Comparison of ENCODE assay signal across 10 cellular contexts in genomic region chr20:63835031-63835858, GRCh38. TPM values are rescaled to one million over a fixed set of nuclear protein-coding genes. Genes with fewer than 3 reads are reported as not detected.
DNase-seq lines count a peak whose midpoint lies in the region; ATAC-seq, FAIRE-seq and TF ChIP-seq lines count a peak whose summit lies in the region.
"Had no signal": no experiment of that assay in that cellular context is flagged by ENCODE, and none has a peak within 500 bp of the region (broad histone marks: within the 10 kb centered on the region; RNA-seq: fewer than 3 reads in every experiment).

No MANE protein-coding gene starts in this region.

- H3K4me3 ChIP-seq in endodermal cell (ENCODE audit: low read length) (no peak overlapping the region), lower lobe of right lung (no peak overlapping the region)

- FAIRE-seq in RCC 7860 (lab: Jason Lieb, UNC), result peak; percentile 86

- WGBS in endodermal cell (ENCODE audit: insufficient coverage in 1 of 2, insufficient read length in 1 of 2), 2 experiments, result 67 to 72% methylated on average over 8 to 21 of the region's 21 CpGs

- H3K27me3 ChIP-seq in endodermal cell (ENCODE audit: control insufficient read depth, insufficient read depth, low read length, poor library complexity, severe bottlenecking) (peaks cover 9% of the 10 kb centered on the region), lower lobe of right lung (ENCODE audit: low read depth) (no peaks in the 10 kb centered on the region)

- H3K27ac Mint-ChIP-seq in stimulated activated naive CD8-positive, alpha-beta T cell treated with anti-CD3 and anti-CD28 coated beads, Interleukin-15, amount 100 ng/mL, for 72 hours, result no peak overlapping the region
- peak overlapping the region; percentile 74 for H3K27ac Mint-ChIP-seq in endodermal cell
- H3K27ac Mint-ChIP-seq: CD4-positive, CD25-positive, alpha-beta regulatory T cell; stimulated activated naive CD8-positive, alpha-beta T cell treated with anti-CD3 and anti-CD28 coated beads, Interleukin-15, Interleukin-2, amounts not matched to agents 100 ng/mL and 50 ng/mL, for 24 hours had no signal

- H3K4me1 ChIP-seq in endodermal cell (ENCODE audit: control insufficient read depth, insufficient read depth, low read length) (no peaks in the 10 kb centered on the region), lower lobe of right lung (peaks cover 31% of the 10 kb centered on the region)

- H3K36me3 Mint-ChIP-seq in endodermal cell (ENCODE audit: low read depth), result no peaks in the 10 kb centered on the region
- H3K36me3 Mint-ChIP-seq: CD4-positive, CD25-positive, alpha-beta regulatory T cell had no signal

- H3K4me3 Mint-ChIP-seq in stimulated activated naive CD8-positive, alpha-beta T cell treated with anti-CD3 and anti-CD28 coated beads, Interleukin-15, amount 100 ng/mL, for 72 hours, result no peak overlapping the region
- H3K4me3 Mint-ChIP-seq in endodermal cell, result no peak overlapping the region
- H3K4me3 Mint-ChIP-seq: CD4-positive, CD25-positive, alpha-beta regulatory T cell; stimulated activated naive CD8-positive, alpha-beta T cell treated with anti-CD3 and anti-CD28 coated beads, Interleukin-15, Interleukin-2, amounts not matched to agents 100 ng/mL and 50 ng/mL, for 24 hours had no signal

- no peak overlapping the region for H3K9ac ChIP-seq in endodermal cell (ENCODE audit: extremely low read depth, low read length, poor library complexity, severe bottlenecking)

- H3K4me1 Mint-ChIP-seq in stimulated activated naive CD8-positive, alpha-beta T cell treated with anti-CD3 and anti-CD28 coated beads, Interleukin-15, amount 100 ng/mL, for 72 hours, result peaks cover 13% of the 10 kb centered on the region
- peaks cover 6% of the 10 kb centered on the region for H3K4me1 Mint-ChIP-seq in endodermal cell

- H3K9me3 ChIP-seq in endodermal cell (ENCODE audit: control insufficient read depth, low read length), result no peaks in the 10 kb centered on the region
- H3K9me3 ChIP-seq in lower lobe of right lung, result no peaks in the 10 kb centered on the region

- peaks cover 52% of the 10 kb centered on the region for H3K27me3 Mint-ChIP-seq in stimulated activated naive CD8-positive, alpha-beta T cell treated with anti-CD3 and anti-CD28 coated beads, Interleukin-15, amount 100 ng/mL, for 72 hours
- peaks cover 18% of the 10 kb centered on the region for H3K27me3 Mint-ChIP-seq in endodermal cell (ENCODE audit: insufficient read depth)

- intact Hi-C loops in lower lobe of right lung (cut with DNase I), result no loop called here

- TF ChIP-seq CTCF in endodermal cell (conservative IDR thresholded peaks at IDR 0.05) (no peak), lower lobe of right lung (IDR thresholded peaks at IDR 0.05) (no peak)

- H3K27ac ChIP-seq in endodermal cell (ENCODE audit: low read depth, low read length) (no peak overlapping the region), lower lobe of right lung (peak overlapping the region; percentile 46)

- peak; percentile 18 for ATAC-seq in stimulated activated naive CD8-positive, alpha-beta T cell treated with anti-CD3 and anti-CD28 coated beads, Interleukin-15, amount 100 ng/mL, for 72 hours
- ATAC-seq in stimulated activated naive CD8-positive, alpha-beta T cell treated with anti-CD3 and anti-CD28 coated beads, Interleukin-15, Interleukin-2, amounts not matched to agents 100 U/mL and 50 U/mL, for 24 hours, result no peak
- ATAC-seq in lower lobe of right lung, result peak; percentile 84 to 86
- no peak for ATAC-seq in HG03565 (IDR thresholded peaks at IDR 0.05; ENCODE audit: unreplicated experiment)
- no peak for ATAC-seq in GM21576 (IDR thresholded peaks at IDR 0.05; ENCODE audit: unreplicated experiment)

- H3K9me3 Mint-ChIP-seq in stimulated activated naive CD8-positive, alpha-beta T cell treated with anti-CD3 and anti-CD28 coated beads, Interleukin-15, amount 100 ng/mL, for 72 hours, result no peaks in the 10 kb centered on the region
- no peaks in the 10 kb centered on the region for H3K9me3 Mint-ChIP-seq in endodermal cell
- H3K9me3 Mint-ChIP-seq: CD4-positive, CD25-positive, alpha-beta regulatory T cell; stimulated activated naive CD8-positive, alpha-beta T cell treated with anti-CD3 and anti-CD28 coated beads, Interleukin-15, Interleukin-2, amounts not matched to agents 100 ng/mL and 50 ng/mL, for 24 hours had no signal

- no peak for DNase-seq in stimulated activated naive CD8-positive, alpha-beta T cell treated with anti-CD3 and anti-CD28 coated beads, Interleukin-15, amount 100 ng/mL, for 72 hours
- DNase-seq in stimulated activated naive CD8-positive, alpha-beta T cell treated with anti-CD3 and anti-CD28 coated beads, Interleukin-15, Interleukin-2, amounts not matched to agents 100 U/mL and 50 U/mL, for 24 hours, result no peak
- DNase-seq in RCC 7860 (ENCODE audit: low spot score) (peak; percentile 97), endodermal cell (peak; percentile 98), lower lobe of right lung (peak; percentile 87), superior temporal gyrus (ENCODE audit: extremely low spot score) (no peak)
- DNase-seq: CD4-positive, CD25-positive, alpha-beta regulatory T cell had no signal

- H3K36me3 ChIP-seq in endodermal cell (ENCODE audit: control insufficient read depth, insufficient read depth, low read length) (no peaks in the 10 kb centered on the region), lower lobe of right lung (no peaks in the 10 kb centered on the region)

RNA-seq across cellular contexts. Expression of gene ZBTB46, which starts 4.2 kb away (rescaled TPM):
- total RNA-seq in endodermal cell (10 to 100 TPM; 24.9 to 25.9 TPM), lower lobe of right lung (9.9 TPM)
- polyA plus RNA-seq in endodermal cell (2013, experiment 1 of 2), result 8.4 TPM
- polyA plus RNA-seq in endodermal cell (2013, experiment 2 of 2), result 7.5 TPM

RNA-seq across cellular contexts. Expression of gene ABHD16B, which starts 26.1 kb away (rescaled TPM):
- not detected for total RNA-seq in endodermal cell
- not detected for polyA plus RNA-seq in endodermal cell (2013, experiment 1 of 2)
- not detected for polyA plus RNA-seq in endodermal cell (2013, experiment 2 of 2)
- total RNA-seq in lower lobe of right lung, result not detected
- total RNA-seq: CD4-positive, CD25-positive, alpha-beta regulatory T cell had no signal

RNA-seq across cellular contexts. Expression of gene TPD52L2, which starts 29.8 kb away (rescaled TPM):
- 10 to 100 TPM; 68.3 to 85.2 TPM for total RNA-seq in endodermal cell
- 68.0 TPM for polyA plus RNA-seq in endodermal cell (2013, experiment 1 of 2)
- polyA plus RNA-seq in endodermal cell (2013, experiment 2 of 2), result 64.1 TPM
- 76.9 TPM for total RNA-seq in lower lobe of right lung

RNA-seq across cellular contexts. Expression of gene DNAJC5, which starts 59.7 kb away (rescaled TPM):
- 10 to 100 TPM; 25.8 to 26.8 TPM for total RNA-seq in endodermal cell
- 26.0 TPM for polyA plus RNA-seq in endodermal cell (2013, experiment 1 of 2)
- polyA plus RNA-seq in endodermal cell (2013, experiment 2 of 2), result 25.3 TPM
- total RNA-seq in lower lobe of right lung, result 54.5 TPM

Comparison
In these comparisons a context has a peak if more than half of its experiments do, and no peak if none do; other contexts are left out.
1. ATAC-seq: peak in stimulated activated naive CD8-positive, alpha-beta T cell treated with anti-CD3 and anti-CD28 coated beads, Interleukin-15, amount 100 ng/mL, for 72 hours (single experiment) and lower lobe of right lung (2 of 2); none in stimulated activated naive CD8-positive, alpha-beta T cell treated with anti-CD3 and anti-CD28 coated beads, Interleukin-15, Interleukin-2, amounts not matched to agents 100 U/mL and 50 U/mL, for 24 hours (single experiment), HG03565 (single experiment) and GM21576 (single experiment).
2. DNase-seq: peak in RCC 7860 (single experiment), endodermal cell (single experiment) and lower lobe of right lung (single experiment); none in stimulated activated naive CD8-positive, alpha-beta T cell treated with anti-CD3 and anti-CD28 coated beads, Interleukin-15, amount 100 ng/mL, for 72 hours (0 of 2), stimulated activated naive CD8-positive, alpha-beta T cell treated with anti-CD3 and anti-CD28 coated beads, Interleukin-15, Interleukin-2, amounts not matched to agents 100 U/mL and 50 U/mL, for 24 hours (single experiment) and superior temporal gyrus (single experiment).